ENCODE assay signal across 8 cellular contexts in genomic region chr9:128218172-128218517, GRCh38. TPM values are rescaled to one million over a fixed set of nuclear protein-coding genes. Genes with fewer than 3 reads are reported as not detected.
DNase-seq lines count a peak whose midpoint lies in the region; TF ChIP-seq lines count a peak whose summit lies in the region.

No MANE protein-coding gene starts in this region.

- no peaks in the 10 kb centered on the region for H3K79me2 ChIP-seq in parathyroid adenoma

- intact Hi-C loops in Caco-2 (cut with micrococcal nuclease; ENCODE audit: unreplicated experiment): loop anchor here (1.0 kb wide), 4 partner anchors 15 to 58 kb away; partner anchors contain the start of genes DNM1, GOLGA2 and SWI5

- BruUV-seq in Caco-2 (replicated peaks; lab: Mats Ljungman, UMichigan): no TSS peak

- peak overlapping the region; percentile 37 for H3K4me2 ChIP-seq in parathyroid adenoma (ENCODE audit: low read length)

- no peak overlapping the region for H2AFZ ChIP-seq in parathyroid adenoma

- H3K27me3 Mint-ChIP-seq in Caco-2 (ENCODE audit: insufficient read depth, unreplicated experiment): peaks cover 3% of the 10 kb centered on the region

- H3K36me3 Mint-ChIP-seq in Caco-2 (ENCODE audit: insufficient read depth, unreplicated experiment): peaks cover 6% of the 10 kb centered on the region

- TF ChIP-seq CTCF in Caco-2 (IDR thresholded peaks at IDR 0.05; ENCODE audit: insufficient read depth in 1 of 2, low read depth in 1 of 2, low read length in 1 of 2, severe bottlenecking in 1 of 2, unreplicated experiment in 1 of 2) (no peak), epithelial cell of esophagus (IDR thresholded peaks at IDR 0.05; ENCODE audit: insufficient read depth, low read depth, low read length, missing control alignments) (no peak), parathyroid adenoma (IDR thresholded peaks at IDR 0.05) (no peak)

- H3K36me3 ChIP-seq in Caco-2 (ENCODE audit: control insufficient read depth, insufficient read depth, low read length): no peaks in the 10 kb centered on the region
- H3K36me3 ChIP-seq in SJCRH30: no peaks in the 10 kb centered on the region
- H3K36me3 ChIP-seq in parathyroid adenoma (ENCODE audit: control insufficient read depth, insufficient read depth, low read length): no peaks in the 10 kb centered on the region

- POLR2A ChIA-PET in Caco-2 (lab: Charles Lee): interaction anchor here (0.6 to 1.0 kb wide), 5 partner anchors 25 to 418 kb away, joined by 3 to 7 read pairs (median 4); partner anchors contain the start of genes GOLGA2 and SWI5
- POLR2A ChIA-PET in HEK293T (lab: Yijun Ruan, JAX): interaction anchor here (0.5 to 1.8 kb wide), 3 partner anchors 11 to 58 kb away, joined by 3 to 8 read pairs (median 6); partner anchors contain the start of genes GOLGA2 and SWI5

- H3K4me1 ChIP-seq in Caco-2: peaks cover 8% of the 10 kb centered on the region
- H3K4me1 ChIP-seq in SJCRH30: no peaks in the 10 kb centered on the region
- no peaks in the 10 kb centered on the region for H3K4me1 ChIP-seq in parathyroid adenoma

- DNase-seq in Caco-2 (peak in 1 of 2 experiments; percentile 23), SJCRH30 (no peak), epithelial cell of esophagus (ENCODE audit: low read depth) (no peak), HEK293T (ENCODE audit: extremely low spot score) (no peak), NCI-H524 (lab: John Stamatoyannopoulos, UW) (no peak), activated gamma-delta T cell (lab: John Stamatoyannopoulos, UW) (no peak), GM19240 (ENCODE audit: insufficient read length, low spot score) (no peak)

- peak overlapping the region; percentile 87 for H3K27ac Mint-ChIP-seq in Caco-2 (ENCODE audit: unreplicated experiment)

- peak overlapping the region; percentile 44 for H3K4me3 ChIP-seq in Caco-2 (ENCODE audit: low read depth, low read length)
- H3K4me3 ChIP-seq in SJCRH30: peak overlapping the region; percentile 48
- H3K4me3 ChIP-seq in epithelial cell of esophagus (ENCODE audit: low read length): peak overlapping the region; percentile 51
- H3K4me3 ChIP-seq in parathyroid adenoma (ENCODE audit: low read depth, low read length): peak overlapping the region; percentile 32

- no peaks in the 10 kb centered on the region for H3K9me3 Mint-ChIP-seq in Caco-2 (ENCODE audit: unreplicated experiment)

- no peak overlapping the region for H3K27ac ChIP-seq in SJCRH30
- no peak overlapping the region for H3K27ac ChIP-seq in parathyroid adenoma

- no peaks in the 10 kb centered on the region for H3K27me3 ChIP-seq in Caco-2 (replicated peaks; ENCODE audit: control insufficient read depth, insufficient read depth, low read length)
- H3K27me3 ChIP-seq in SJCRH30: no peaks in the 10 kb centered on the region
- no peaks in the 10 kb centered on the region for H3K27me3 ChIP-seq in parathyroid adenoma (ENCODE audit: control insufficient read depth, insufficient read depth, low read length)

- peak overlapping the region; percentile 86 for H3K4me3 Mint-ChIP-seq in Caco-2 (ENCODE audit: unreplicated experiment)

- no peak overlapping the region for H3K9ac ChIP-seq in parathyroid adenoma

- CTCF ChIA-PET in Caco-2 (lab: Charles Lee) (interaction anchor here (0.6 to 1.1 kb wide), 9 partner anchors 14 to 202 kb away, joined by 3 to 9 read pairs (median 5); no protein-coding TSS in a partner anchor), HEK293T (lab: Yijun Ruan, JAX) (interaction anchor here (1.4 kb wide), 1 partner anchor 92 kb away, joined by 3 read pairs; no protein-coding TSS in a partner anchor)

- H3K9me3 ChIP-seq in Caco-2 (no peaks in the 10 kb centered on the region), SJCRH30 (replicated peaks) (no peaks in the 10 kb centered on the region), parathyroid adenoma (ENCODE audit: control insufficient read depth, low read length) (no peaks in the 10 kb centered on the region)

- H3K4me1 Mint-ChIP-seq in Caco-2 (ENCODE audit: low read depth, unreplicated experiment): peaks cover 12% of the 10 kb centered on the region

TF ChIP-seq in HEK293T, 16 proteins besides CTCF, POLR2A, EP300 and RAD21:
- no peak for TF ChIP-seq SP1 (IDR thresholded peaks at IDR 0.05)
- no peak for TF ChIP-seq HDGF (IDR thresholded peaks at IDR 0.05; ENCODE audit: borderline replicate concordance)
- no peak for TF ChIP-seq CTBP1 (IDR thresholded peaks at IDR 0.05; ENCODE audit: borderline replicate concordance)
- TF ChIP-seq FOXA1 (IDR thresholded peaks at IDR 0.05): no peak
- no peak for TF ChIP-seq FOXM1 (IDR thresholded peaks at IDR 0.05; ENCODE audit: borderline replicate concordance)
- no peak for TF ChIP-seq ELF4 (IDR thresholded peaks at IDR 0.05)
- no peak for TF ChIP-seq ZNF384 (IDR thresholded peaks at IDR 0.05)
- no peak for TF ChIP-seq FOXK2 (IDR thresholded peaks at IDR 0.05)
- no peak for TF ChIP-seq L3MBTL2 (conservative IDR thresholded peaks at IDR 0.05)
- no peak for TF ChIP-seq LEF1 (IDR thresholded peaks at IDR 0.05; ENCODE audit: borderline replicate concordance)
- TF ChIP-seq TARDBP (IDR thresholded peaks at IDR 0.05): no peak
- TF ChIP-seq, protein P1, sequence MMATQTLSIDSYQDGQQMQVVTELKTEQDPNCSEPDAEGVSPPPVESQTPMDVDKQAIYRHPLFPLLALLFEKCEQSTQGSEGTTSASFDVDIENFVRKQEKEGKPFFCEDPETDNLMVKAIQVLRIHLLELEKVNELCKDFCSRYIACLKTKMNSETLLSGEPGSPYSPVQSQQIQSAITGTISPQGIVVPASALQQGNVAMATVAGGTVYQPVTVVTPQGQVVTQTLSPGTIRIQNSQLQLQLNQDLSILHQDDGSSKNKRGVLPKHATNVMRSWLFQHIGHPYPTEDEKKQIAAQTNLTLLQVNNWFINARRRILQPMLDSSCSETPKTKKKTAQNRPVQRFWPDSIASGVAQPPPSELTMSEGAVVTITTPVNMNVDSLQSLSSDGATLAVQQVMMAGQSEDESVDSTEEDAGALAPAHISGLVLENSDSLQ (IDR thresholded peaks at IDR 0.05): no peak
- TF ChIP-seq BHLHE40 (IDR thresholded peaks at IDR 0.05; ENCODE audit: borderline replicate concordance): no peak
- TF ChIP-seq NFRKB (IDR thresholded peaks at IDR 0.05): no peak
- no peak for TF ChIP-seq SUZ12 (IDR thresholded peaks at IDR 0.05)
- no peak for TF ChIP-seq ARNT (IDR thresholded peaks at IDR 0.05)

RNA-seq across cellular contexts. Expression of gene DNM1, which starts 15.0 kb away (rescaled TPM):
- total RNA-seq in Caco-2 (2022): 3.9 and 5.2 TPM in 2 replicates
- total RNA-seq in SJCRH30 (2014; rRNA removed; shearing (Covaris generic)): 1.7 and 3.8 TPM in 2 replicates

RNA-seq across cellular contexts. Expression of gene CIZ1, which starts 26.8 kb away (rescaled TPM):
- 154 and 187 TPM in 2 replicates for total RNA-seq in Caco-2 (2022)
- 72.6 and 85.2 TPM in 2 replicates for total RNA-seq in SJCRH30 (2014; rRNA removed; shearing (Covaris generic))

RNA-seq across cellular contexts. Expression of gene GOLGA2, which starts 57.7 kb away (rescaled TPM):
- 97.7 and 102 TPM in 2 replicates for total RNA-seq in Caco-2 (2022)
- 62.3 and 84.3 TPM in 2 replicates for total RNA-seq in SJCRH30 (2014; rRNA removed; shearing (Covaris generic))

RNA-seq across cellular contexts. Expression of gene SWI5, which starts 57.9 kb away (rescaled TPM):
- total RNA-seq in Caco-2 (2022): 18.0 and 19.8 TPM in 2 replicates
- total RNA-seq in SJCRH30 (2014; rRNA removed; shearing (Covaris generic)): 32.1 and 33.3 TPM in 2 replicates

RNA-seq across cellular contexts. Expression of gene BBLN, which starts 58.1 kb away (rescaled TPM):
- total RNA-seq in Caco-2 (2022): 34.2 and 36.5 TPM in 2 replicates
- 33.6 and 42.7 TPM in 2 replicates for total RNA-seq in SJCRH30 (2014; rRNA removed; shearing (Covaris generic))
